Comparison of ENCODE assay signal across 1 cellular context in genomic region chr20:63216849-63217471, GRCh38.
TF ChIP-seq lines count a peak whose summit lies in the region.

No MANE protein-coding gene starts in this region.

TF ChIP-seq in K562, 482 proteins besides CTCF, POLR2A, EP300 and RAD21:
- TF ChIP-seq E4F1 (CRISPR knock-in tag; IDR thresholded peaks at IDR 0.05; ENCODE audit: borderline replicate concordance), result no peak
- no peak for TF ChIP-seq CHD1 (IDR thresholded peaks at IDR 0.05; ENCODE audit: low read length)
- TF ChIP-seq STAG1 (CRISPR knock-in tag; IDR thresholded peaks at IDR 0.05; ENCODE audit: borderline replicate concordance), result no peak
- no peak for TF ChIP-seq ZNF277 (CRISPR knock-in tag; IDR thresholded peaks at IDR 0.05; ENCODE audit: borderline replicate concordance)
- no peak for TF ChIP-seq VEZF1 (CRISPR knock-in tag; IDR thresholded peaks at IDR 0.05)
- no peak for TF ChIP-seq CBFA2T3 (IDR thresholded peaks at IDR 0.05)
- TF ChIP-seq ZNF778 (CRISPR knock-in tag; IDR thresholded peaks at IDR 0.05), result no peak
- TF ChIP-seq ZNF785 (CRISPR knock-in tag; IDR thresholded peaks at IDR 0.05), result no peak
- no peak for TF ChIP-seq ZNF224 (CRISPR knock-in tag; IDR thresholded peaks at IDR 0.05)
- no peak for TF ChIP-seq TCF15 (CRISPR knock-in tag; IDR thresholded peaks at IDR 0.05)
- TF ChIP-seq USF1 (CRISPR knock-in tag; IDR thresholded peaks at IDR 0.05), result no peak
- no peak for TF ChIP-seq ZNF639 (CRISPR knock-in tag; conservative IDR thresholded peaks at IDR 0.05 in 1 of 2, IDR thresholded peaks at IDR 0.05 in 1 of 2)
- no peak for TF ChIP-seq SP1 (CRISPR knock-in tag; IDR thresholded peaks at IDR 0.05)
- TF ChIP-seq HDAC6 (IDR thresholded peaks at IDR 0.05; ENCODE audit: low read depth, low read length), result no peak
- TF ChIP-seq NCOR1 (IDR thresholded peaks at IDR 0.05), result no peak
- no peak for TF ChIP-seq MNT (conservative IDR thresholded peaks at IDR 0.05)
- TF ChIP-seq ELK1 (CRISPR knock-in tag; IDR thresholded peaks at IDR 0.05), result no peak
- no peak for TF ChIP-seq ZNF586 (CRISPR knock-in tag; conservative IDR thresholded peaks at IDR 0.05)
- no peak for TF ChIP-seq ZBTB5 (IDR thresholded peaks at IDR 0.05)
